ENCODE assay signal across 34 cellular contexts in the genomic region with DNA sequence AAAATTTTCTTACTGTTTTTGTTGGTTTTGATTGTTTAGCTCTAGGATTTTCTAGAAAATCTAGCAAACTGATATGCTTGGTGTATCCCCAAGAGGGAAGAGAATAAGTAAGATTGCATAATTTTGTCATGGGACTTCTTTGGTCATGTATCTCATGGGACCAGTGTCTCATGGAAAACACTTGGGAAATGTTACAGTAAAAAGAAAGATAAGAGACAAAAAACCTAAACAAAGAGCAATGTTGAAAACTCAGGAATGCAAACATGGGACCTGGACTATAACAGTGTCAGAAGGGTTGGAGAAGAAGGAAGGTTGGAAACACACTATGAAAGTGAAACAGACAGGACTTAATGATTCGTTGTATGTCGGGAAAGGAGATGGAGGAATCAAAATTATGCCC.
"Had no signal": no experiment of that assay in that cellular context is flagged by ENCODE, and none has a peak within 500 bp of the region (broad histone marks: within the 10 kb centered on the region; RNA-seq: fewer than 3 reads in every experiment).

No MANE protein-coding gene starts in this region.

- H3K9ac ChIP-seq: KMS-11 had no signal

- H3K4me2 ChIP-seq: KMS-11 had no signal

- H3K9me3 ChIP-seq: MG63 had no signal

- H3K4me3 ChIP-seq: MG63 had no signal

- H3K27ac ChIP-seq: KMS-11 had no signal

- H3K27me3 ChIP-seq: MG63 had no signal

- DNase-seq: Karpas-422, Kasumi-1, KG1, MG63, MM.1S, MV-4-11, NCI-H1048, NCI-H1092, NCI-H1092 treated with DMSO at 0.1 percent for 48 hours, NCI-H1105, NCI-H1105 treated with DMSO at 0.1 percent for 48 hours, NCI-H1417, NCI-H1417 treated with DMSO at 0.1 percent for 48 hours, NCI-H1436, NCI-H1436 treated with DMSO at 0.1 percent for 48 hours, NCI-H146, NCI-H1694, NCI-H1694 treated with DMSO at 0.1 percent for 48 hours, NCI-H187, NCI-H187 treated with DMSO at 0.1 percent for 48 hours, NCI-H1930, NCI-H2029, NCI-H2029 treated with DMSO at 0.1 percent for 48 hours, NCI-H2081, NCI-H2081 treated with DMSO at 0.1 percent for 48 hours, NCI-H2107, NCI-H2171, NCI-H2171 treated with DMSO at 0.1 percent for 48 hours, NCI-H2227 treated with DMSO at 0.1 percent for 48 hours, NCI-H226, NCI-H345, NCI-H446, NCI-H446 treated with DMSO at 0.1 percent for 48 hours had no signal

- H3K36me3 ChIP-seq: MG63 had no signal
